ENCODE assay signal across 11 cellular contexts in genomic region chr1:213761845-213762407, GRCh38.
DNase-seq lines count a peak whose midpoint lies in the region; ATAC-seq and TF ChIP-seq lines count a peak whose summit lies in the region.
"Had no signal": no experiment of that assay in that cellular context is flagged by ENCODE, and none has a peak within 500 bp of the region (broad histone marks: within the 10 kb centered on the region; RNA-seq: fewer than 3 reads in every experiment).

No MANE protein-coding gene starts in this region.

- no peaks in the 10 kb centered on the region for H3K27me3 ChIP-seq in CD4-positive, alpha-beta memory T cell (ENCODE audit: insufficient read depth, low read length)
- H3K27me3 ChIP-seq in smooth muscle cell (ENCODE audit: low read depth) (no peaks in the 10 kb centered on the region), right cardiac atrium (ENCODE audit: control insufficient read depth, insufficient read depth) (no peaks in the 10 kb centered on the region)
- H3K27me3 ChIP-seq: spleen had no signal

- DNase-seq in CD4-positive, alpha-beta memory T cell, result peak; percentile 22 to 45 (median 27)
- DNase-seq in RKO (ENCODE audit: low spot score) (peak; percentile 93), smooth muscle cell (lab: John Stamatoyannopoulos, UW; ENCODE audit: unreplicated experiment) (no peak), right cardiac atrium (no peak), amygdala (lab: John Stamatoyannopoulos, UW) (no peak)
- DNase-seq in activated effector memory CD4-positive, alpha-beta T cell treated with Interleukin-2 at 50 U/mL for 16 hours, result peak; percentile 8
- DNase-seq: C1 segment of cervical spinal cord, NCI-H82, spleen had no signal

- no peak overlapping the region for H3K27ac ChIP-seq in CD4-positive, alpha-beta memory T cell (ENCODE audit: low read depth, low read length)
- H3K27ac ChIP-seq in smooth muscle cell (ENCODE audit: low read depth), result no peak overlapping the region
- no peak overlapping the region for H3K27ac ChIP-seq in right cardiac atrium (ENCODE audit: low read length)

- H3K9ac ChIP-seq in smooth muscle cell (ENCODE audit: low read depth), result no peak overlapping the region

- 25% methylated on average over 6 of the region's 7 CpGs for WGBS in smooth muscle cell (ENCODE audit: low lambda C conversion rate)
- WGBS in right cardiac atrium, result 41% methylated on average over 7 of the region's 7 CpGs

- no peaks in the 10 kb centered on the region for H4K20me1 ChIP-seq in smooth muscle cell (ENCODE audit: low read depth)

- intact Hi-C loops in CD4-positive, alpha-beta memory T cell (cut with micrococcal nuclease), result loop anchor here (2.0 to 5.0 kb wide), 2 partner anchors 225 to 361 kb away; partner anchors contain the start of gene PROX1
- intact Hi-C loops in right cardiac atrium (cut with DNase I), result no loop called here

- TF ChIP-seq CTCF in smooth muscle cell (IDR thresholded peaks at IDR 0.05; ENCODE audit: borderline replicate concordance, insufficient read depth, poor library complexity, severe bottlenecking), result no peak

- peak overlapping the region; percentile 66 for H3K4me2 ChIP-seq in smooth muscle cell

- H2AFZ ChIP-seq in smooth muscle cell (ENCODE audit: low read depth), result peak overlapping the region; percentile 72

- H3F3A ChIP-seq in smooth muscle cell (ENCODE audit: low read depth), result no peaks in the 10 kb centered on the region

- CTCF ChIA-PET in CD4-positive, alpha-beta memory T cell (lab: Charles Lee; ENCODE audit: partially characterized antibody), result interaction anchor here (0.8 kb wide), 1 partner anchor 10 kb away, joined by 3 read pairs; no protein-coding TSS in a partner anchor

- H3K4me1 ChIP-seq in CD4-positive, alpha-beta memory T cell (ENCODE audit: insufficient read depth, low read length), result peaks cover 11% of the 10 kb centered on the region
- H3K4me1 ChIP-seq in smooth muscle cell (ENCODE audit: low read depth) (no peaks in the 10 kb centered on the region), right cardiac atrium (ENCODE audit: control insufficient read depth, insufficient read depth, low read length) (no peaks in the 10 kb centered on the region)

- no peaks in the 10 kb centered on the region for H3K36me3 ChIP-seq in CD4-positive, alpha-beta memory T cell (ENCODE audit: insufficient read depth, low read length)
- H3K36me3 ChIP-seq in smooth muscle cell (ENCODE audit: low read depth), result no peaks in the 10 kb centered on the region
- H3K36me3 ChIP-seq: spleen had no signal

- peaks cover 0 to 4% (median 0%) of the 10 kb centered on the region in 8 donors for H3K9me3 Mint-ChIP-seq in CD4-positive, alpha-beta memory T cell

- H3K4me3 ChIP-seq in CD4-positive, alpha-beta memory T cell (ENCODE audit: low read length in 2 of 2), result no peak overlapping the region
- H3K4me3 ChIP-seq in smooth muscle cell (no peak overlapping the region), right cardiac atrium (ENCODE audit: low read length) (no peak overlapping the region)
- H3K4me3 ChIP-seq: spleen had no signal

- peak overlapping the region in 5 of 8 donors; percentile 4 to 68 (median 42) for H3K4me3 Mint-ChIP-seq in CD4-positive, alpha-beta memory T cell

- H3K27me3 Mint-ChIP-seq in CD4-positive, alpha-beta memory T cell, result peaks cover under 1 to 1% of the 10 kb centered on the region in 2 donors

- H3K27ac Mint-ChIP-seq in CD4-positive, alpha-beta memory T cell, result peak overlapping the region in 5 of 7 donors; percentile 14 to 78 (median 38)

- H3K9me3 ChIP-seq in CD4-positive, alpha-beta memory T cell (ENCODE audit: control insufficient read depth in 1 of 2, low read length in 2 of 2), result no peaks in the 10 kb centered on the region
- H3K9me3 ChIP-seq in smooth muscle cell (replicated peaks; ENCODE audit: low read depth) (no peaks in the 10 kb centered on the region), right cardiac atrium (ENCODE audit: control insufficient read depth, low read length) (no peaks in the 10 kb centered on the region)

- POLR2A ChIA-PET in CD4-positive, alpha-beta memory T cell (lab: Charles Lee; ENCODE audit: partially characterized antibody), result interaction anchor here (0.9 kb wide), 1 partner anchor 22 kb away, joined by 3 read pairs; no protein-coding TSS in a partner anchor

- no peaks in the 10 kb centered on the region for H3K36me3 Mint-ChIP-seq in CD4-positive, alpha-beta memory T cell

- H3K4me1 Mint-ChIP-seq in CD4-positive, alpha-beta memory T cell, result peaks cover 4 to 27% (median 13%) of the 10 kb centered on the region in 4 donors

- no peak for ATAC-seq in GM21515 (IDR thresholded peaks at IDR 0.05; ENCODE audit: unreplicated experiment)
- ATAC-seq in right cardiac atrium, result no peak
- no peak for ATAC-seq in GM19351 (IDR thresholded peaks at IDR 0.05; ENCODE audit: unreplicated experiment)

- no peaks in the 10 kb centered on the region for H3K79me2 ChIP-seq in smooth muscle cell (ENCODE audit: low read depth)

Comparison
In these comparisons a context has a peak if more than half of its experiments do, and no peak if none do; other contexts are left out.
1. DNase-seq: peak in CD4-positive, alpha-beta memory T cell (5 of 5), RKO (single experiment) and activated effector memory CD4-positive, alpha-beta T cell treated with Interleukin-2 at 50 U/mL for 16 hours (single experiment); none in smooth muscle cell (single experiment), right cardiac atrium (0 of 3) and amygdala (0 of 56).